In the genomic region with DNA sequence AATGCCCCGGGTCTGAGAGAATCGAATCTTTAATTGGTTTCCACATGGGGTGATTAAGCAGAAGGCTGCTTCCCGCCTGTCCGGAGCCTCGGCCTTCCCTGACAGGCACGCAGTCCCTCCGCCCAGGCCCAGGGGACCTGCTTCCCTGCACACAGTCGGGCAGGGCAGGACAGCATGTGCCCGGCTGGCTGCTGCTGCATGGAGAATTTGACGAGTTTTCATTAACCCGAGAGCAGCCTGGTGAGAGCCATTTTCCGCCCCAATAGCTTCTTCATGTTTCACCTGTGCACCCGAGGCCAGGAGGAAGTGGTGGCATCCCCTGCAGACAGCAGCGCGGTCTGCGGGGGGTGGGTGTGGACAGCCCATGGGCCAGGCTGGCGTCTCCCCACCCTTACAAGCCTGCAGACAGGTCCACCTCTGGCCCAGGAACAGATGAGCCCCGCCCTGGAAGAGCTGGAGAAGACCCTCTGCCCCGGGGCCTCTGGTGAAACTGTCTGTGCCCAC, we compare ENCODE assay signal across 20 cellular contexts.
DNase-seq lines count a peak whose midpoint lies in the region; ATAC-seq and TF ChIP-seq lines count a peak whose summit lies in the region.
"Had no signal": no experiment of that assay in that cellular context is flagged by ENCODE, and none has a peak within 500 bp of the region (broad histone marks: within the 10 kb centered on the region; RNA-seq: fewer than 3 reads in every experiment).

No MANE protein-coding gene starts in this region.

- no peaks in the 10 kb centered on the region for H3K27me3 Mint-ChIP-seq in CD4-positive, alpha-beta T cell
- no peaks in the 10 kb centered on the region for H3K27me3 Mint-ChIP-seq in central memory CD8-positive, alpha-beta T cell

- peak overlapping the region; percentile 67 for H3K4me2 ChIP-seq in OCI-LY1 (ENCODE audit: low read length)
- H3K4me2 ChIP-seq: neural progenitor cell had no signal

- no peaks in the 10 kb centered on the region for H3K27me3 ChIP-seq in CD4-positive, alpha-beta T cell (ENCODE audit: control insufficient read depth, insufficient read depth, low read length)
- no peaks in the 10 kb centered on the region for H3K27me3 ChIP-seq in OCI-LY1 (ENCODE audit: insufficient read depth, low read length)
- H3K27me3 ChIP-seq: colonic mucosa, neural progenitor cell, right atrium auricular region had no signal

- DNase-seq in CD4-positive, alpha-beta T cell = no peak
- peak; percentile 55 for DNase-seq in GM10248 (ENCODE audit: extremely low spot score)
- DNase-seq in central memory CD8-positive, alpha-beta T cell (ENCODE audit: low spot score in 2 of 2) = peak in 1 of 2 donors; percentile 16
- DNase-seq in DMS 273 treated with DMSO at 0.1 percent for 48 hours (lab: John Stamatoyannopoulos, UW) = no peak
- DNase-seq in NCI-H2107 (lab: John Stamatoyannopoulos, UW) = no peak
- no peak for DNase-seq in HCEC 1CT
- DNase-seq in epidermal melanocyte (ENCODE audit: insufficient read length, low spot score) = no peak
- DNase-seq: activated T-cell treated with anti-CD3 and anti-CD28 coated beads for 4 hours, colonic mucosa, DND-41, IMR-90, NCI-H774, RPMI8226, SW 1271 had no signal

- H3K79me2 ChIP-seq in OCI-LY1 (ENCODE audit: insufficient read depth, low read length) = no peaks in the 10 kb centered on the region

- no peaks in the 10 kb centered on the region for H3K9me2 ChIP-seq in OCI-LY1 (ENCODE audit: low read depth, low read length)

- TF ChIP-seq CTCF in CD4-positive, alpha-beta T cell (IDR thresholded peaks at IDR 0.05) = no peak
- TF ChIP-seq CTCF in GM10248 (IDR thresholded peaks at IDR 0.05; ENCODE audit: control extremely low read depth, extremely low read depth, low read depth, missing control alignments) = no peak
- no peak for TF ChIP-seq CTCF in OCI-LY1 (IDR thresholded peaks at IDR 0.05; ENCODE audit: low read length)

- no peak overlapping the region for H3K27ac ChIP-seq in CD4-positive, alpha-beta T cell (ENCODE audit: low read depth, low read length)
- peak overlapping the region; percentile 99 for H3K27ac ChIP-seq in OCI-LY1 (ENCODE audit: low read depth, low read length, poor library complexity, severe bottlenecking)
- H3K27ac ChIP-seq: colonic mucosa, neural progenitor cell, right atrium auricular region, thoracic aorta had no signal

- no peak for ATAC-seq in CD4-positive, alpha-beta T cell (ENCODE audit: poor library complexity)
- no peak for ATAC-seq in central memory CD8-positive, alpha-beta T cell (replicated peaks; ENCODE audit: extremely low read depth, poor library complexity, severe bottlenecking)

- no peak overlapping the region for H2AFZ ChIP-seq in OCI-LY1 (ENCODE audit: low read length)
- H2AFZ ChIP-seq: neural progenitor cell had no signal

- intact Hi-C loops in CD4-positive, alpha-beta T cell (cut with DNase I, micrococcal nuclease) = no loop called here

- H3K4me3 Mint-ChIP-seq in CD4-positive, alpha-beta T cell = no peak overlapping the region
- peak overlapping the region; percentile 51 for H3K4me3 Mint-ChIP-seq in central memory CD8-positive, alpha-beta T cell
- H3K4me3 Mint-ChIP-seq: neural progenitor cell had no signal

- POLR2A ChIA-PET in CD4-positive, alpha-beta T cell (lab: Charles Lee) = no interaction called here
- POLR2A ChIA-PET in GM10248 (lab: Yijun Ruan, JAX) = no interaction called here

- H3K4me1 Mint-ChIP-seq in CD4-positive, alpha-beta T cell (ENCODE audit: low read depth) = peaks cover 50% of the 10 kb centered on the region
- H3K4me1 Mint-ChIP-seq in central memory CD8-positive, alpha-beta T cell = peaks cover 43% of the 10 kb centered on the region
- H3K4me1 Mint-ChIP-seq: neural progenitor cell had no signal

- peaks cover 71% of the 10 kb centered on the region for H3K36me3 ChIP-seq in OCI-LY1 (ENCODE audit: insufficient read depth, low read length)
- H3K36me3 ChIP-seq: colonic mucosa, neural progenitor cell had no signal

- peak overlapping the region; percentile 45 for H3K4me3 ChIP-seq in OCI-LY1 (ENCODE audit: low read depth, low read length, poor library complexity, severe bottlenecking)
- H3K4me3 ChIP-seq: colonic mucosa, HAP-1, lung, neural progenitor cell, right atrium auricular region, thoracic aorta had no signal

- H3K36me3 Mint-ChIP-seq in CD4-positive, alpha-beta T cell (ENCODE audit: low read depth) = peaks cover 15% of the 10 kb centered on the region
- peaks cover 24% of the 10 kb centered on the region for H3K36me3 Mint-ChIP-seq in central memory CD8-positive, alpha-beta T cell (ENCODE audit: insufficient read depth)

- H3F3A ChIP-seq in OCI-LY1 (ENCODE audit: insufficient read depth, low read length) = peaks cover 13% of the 10 kb centered on the region; the same call in 1 of the 2 replicates

- H4K20me1 ChIP-seq in OCI-LY1 (ENCODE audit: insufficient read depth, low read length) = no peaks in the 10 kb centered on the region

- peaks cover 66% of the 10 kb centered on the region for H3K4me1 ChIP-seq in OCI-LY1 (ENCODE audit: insufficient read depth, low read length, severe bottlenecking)
- H3K4me1 ChIP-seq: colonic mucosa, HAP-1, neural progenitor cell, right atrium auricular region had no signal

- peak overlapping the region; percentile 79 for H3K9ac ChIP-seq in OCI-LY1 (ENCODE audit: low read length)
- H3K9ac ChIP-seq: neural progenitor cell had no signal

- no peaks in the 10 kb centered on the region for H3K9me3 ChIP-seq in CD4-positive, alpha-beta T cell (ENCODE audit: control insufficient read depth, low read length)
- no peaks in the 10 kb centered on the region for H3K9me3 ChIP-seq in OCI-LY1 (ENCODE audit: low read length)
- H3K9me3 ChIP-seq: colonic mucosa, HAP-1, right atrium auricular region, thoracic aorta had no signal

- no peaks in the 10 kb centered on the region for H3K9me3 Mint-ChIP-seq in CD4-positive, alpha-beta T cell
- no peaks in the 10 kb centered on the region for H3K9me3 Mint-ChIP-seq in central memory CD8-positive, alpha-beta T cell
- H3K9me3 Mint-ChIP-seq: neural progenitor cell had no signal

- H3K27ac Mint-ChIP-seq in CD4-positive, alpha-beta T cell = peak overlapping the region; percentile 67
- peak overlapping the region; percentile 81 for H3K27ac Mint-ChIP-seq in central memory CD8-positive, alpha-beta T cell (ENCODE audit: low read depth)

- CTCF ChIA-PET in CD4-positive, alpha-beta T cell (lab: Charles Lee) = no interaction called here
- CTCF ChIA-PET in GM10248 (lab: Yijun Ruan, JAX) = interaction anchor here (0.9 to 1.5 kb wide), 3 partner anchors 11 to 110 kb away, joined by 3 to 5 read pairs (median 3); no protein-coding TSS in a partner anchor
